16 cellular contexts compared by ENCODE assay signal in genomic region chr10:58515296-58515956, GRCh38. TPM values are rescaled to one million over a fixed set of nuclear protein-coding genes. Genes with fewer than 3 reads are reported as not detected.
DNase-seq lines count a peak whose midpoint lies in the region; ATAC-seq, FAIRE-seq and TF ChIP-seq lines count a peak whose summit lies in the region.
"Had no signal": no experiment of that assay in that cellular context is flagged by ENCODE, and none has a peak within 500 bp of the region (broad histone marks: within the 10 kb centered on the region; RNA-seq: fewer than 3 reads in every experiment).

No MANE protein-coding gene starts in this region.

- H3K9ac ChIP-seq in HepG2 (ENCODE audit: insufficient read depth, low read depth, low read length) = peak overlapping the region; percentile 36; the same call in 1 of the 2 replicates
- peak overlapping the region; percentile 90 for H3K9ac ChIP-seq in mesenchymal stem cell (ENCODE audit: low read length)

- H3K27me3 Mint-ChIP-seq in activated naive CD4-positive, alpha-beta T cell treated with anti-CD3 and anti-CD28 coated beads for 36 hours (ENCODE audit: low read depth) = peaks cover 42% of the 10 kb centered on the region

- no peaks in the 10 kb centered on the region for H3K36me3 Mint-ChIP-seq in activated naive CD4-positive, alpha-beta T cell treated with anti-CD3 and anti-CD28 coated beads for 36 hours (ENCODE audit: low read depth)

- H3K4me3 ChIP-seq in HepG2 (replicated peaks in 1 of 3; ENCODE audit: insufficient read depth in 1 of 3, low read depth in 2 of 3, low read length in 3 of 3) = no peak overlapping the region
- H3K4me3 ChIP-seq in right lobe of liver = no peak overlapping the region
- peak overlapping the region; percentile 80 for H3K4me3 ChIP-seq in choroid plexus epithelial cell (ENCODE audit: low read depth, low read length)
- H3K4me3 ChIP-seq in mesenchymal stem cell (ENCODE audit: insufficient read depth in 1 of 2, low read depth in 1 of 2, low read length in 2 of 2) = peak overlapping the region in 1 of 2 experiments; percentile 81

- 89% methylated on average over 4 of the region's 4 CpGs for WGBS in HepG2 (ENCODE audit: low lambda C conversion rate)
- WGBS in right lobe of liver (ENCODE audit: insufficient coverage, low coverage, low lambda C conversion rate, missing lambda C conversion rate) = 84% methylated on average over 4 of the region's 4 CpGs
- WGBS in mesenchymal stem cell = 96% methylated on average over 2 of the region's 4 CpGs

- no TSS peak for BruUV-seq in HepG2 (replicated peaks; lab: Mats Ljungman, UMichigan)

- ATAC-seq in HepG2 (no peak), right lobe of liver (no peak)
- ATAC-seq: activated T-cell treated with anti-CD3 and anti-CD28 coated beads, Interleukin-2, amount 50 U/mL, for 72 hours; effector memory CD8-positive, alpha-beta T cell; Panc1 had no signal

- in situ Hi-C loops in HepG2 (cut with HindIII; ENCODE audit: extremely low pct_ligation_motif_present, low pct_unique_long_range_greater_than_20kb) = loop anchor here (10.0 kb wide), 3 partner anchors 101 to 211 kb away; no protein-coding TSS in a partner anchor

- no peak overlapping the region for H3K4me3 Mint-ChIP-seq in activated naive CD4-positive, alpha-beta T cell treated with anti-CD3 and anti-CD28 coated beads for 36 hours
- H3K4me3 Mint-ChIP-seq: activated T-cell treated with anti-CD3 and anti-CD28 coated beads, Interleukin-2, amount 50 U/mL, for 72 hours; effector memory CD8-positive, alpha-beta T cell had no signal

- no peak overlapping the region for H3K4ac ChIP-seq in mesenchymal stem cell (ENCODE audit: low read depth in 1 of 2, low read length in 2 of 2)

- H3K27me3 ChIP-seq in HepG2 (ENCODE audit: control insufficient read depth in 1 of 2, insufficient read depth in 2 of 2, low read length in 2 of 2) (no peaks in the 10 kb centered on the region; a peak in 1 of 5 replicates), right lobe of liver (no peaks in the 10 kb centered on the region), mesenchymal stem cell (ENCODE audit: control insufficient read depth in 1 of 2, insufficient read depth in 1 of 2, low read length in 2 of 2) (no peaks in the 10 kb centered on the region)

- peaks cover 8% of the 10 kb centered on the region for H3K4me1 Mint-ChIP-seq in activated naive CD4-positive, alpha-beta T cell treated with anti-CD3 and anti-CD28 coated beads for 36 hours (ENCODE audit: low read depth)

- no peak overlapping the region for H3K14ac ChIP-seq in mesenchymal stem cell (ENCODE audit: low read length in 2 of 2)

- peak; percentile 4 for FAIRE-seq in HepG2 (lab: Jason Lieb, UNC)

- H3K4me2 ChIP-seq in HepG2 (ENCODE audit: low read depth, low read length) (peak overlapping the region; percentile 94), mesenchymal stem cell (ENCODE audit: low read length, poor library complexity, severe bottlenecking) (peak overlapping the region; percentile 54)

- CTCF ChIA-PET in HepG2 (lab: Yijun Ruan, JAX; ENCODE audit: low intra/inter-chr PET ratio, low total read pairs) = no interaction called here
- CTCF ChIA-PET in activated naive CD4-positive, alpha-beta T cell treated with anti-CD3 and anti-CD28 coated beads for 36 hours (lab: Charles Lee) = interaction anchor here (0.7 kb wide), 1 partner anchor 16 kb away, joined by 3 read pairs; no protein-coding TSS in a partner anchor

- H3K36me3 ChIP-seq in HepG2 (replicated peaks in 1 of 2; ENCODE audit: control insufficient read depth in 1 of 2, insufficient read depth in 2 of 2, low read length in 2 of 2) (no peaks in the 10 kb centered on the region), right lobe of liver (no peaks in the 10 kb centered on the region), mesenchymal stem cell (ENCODE audit: control insufficient read depth in 1 of 2, insufficient read depth in 2 of 2, low read depth in 1 of 2, low read length in 2 of 2) (peaks cover 0 to 10% of the 10 kb centered on the region in 2 experiments)

- no peaks in the 10 kb centered on the region for H3K9me3 ChIP-seq in HepG2 (ENCODE audit: low read length)
- H3K9me3 ChIP-seq in right lobe of liver = no peaks in the 10 kb centered on the region
- H3K9me3 ChIP-seq in mesenchymal stem cell (ENCODE audit: control insufficient read depth, low read length) = no peaks in the 10 kb centered on the region

- H3K79me2 ChIP-seq in HepG2 (ENCODE audit: insufficient read depth, low read length) = peaks cover 19% of the 10 kb centered on the region

- no peak overlapping the region for H2BK12ac ChIP-seq in mesenchymal stem cell (ENCODE audit: low read length in 2 of 2)

- H3K27ac ChIP-seq in HepG2 (ENCODE audit: extremely low read length, insufficient read depth, low read length) (no peak overlapping the region), right lobe of liver (no peak overlapping the region), mesenchymal stem cell (ENCODE audit: low read length, poor library complexity, severe bottlenecking) (peak overlapping the region; percentile 90)

- TF ChIP-seq POLR2A in HepG2 (IDR thresholded peaks at IDR 0.05; ENCODE audit: insufficient read depth in 1 of 2, low read depth in 2 of 2, low read length in 2 of 2) (no peak), right lobe of liver (IDR thresholded peaks at IDR 0.05) (no peak)

- H3K4me1 ChIP-seq in HepG2 (ENCODE audit: insufficient read depth, low read length) = peaks cover 33% of the 10 kb centered on the region
- H3K4me1 ChIP-seq in right lobe of liver = peaks cover 0 to 9% (median 0%) of the 10 kb centered on the region in 4 donors
- H3K4me1 ChIP-seq in mesenchymal stem cell (ENCODE audit: control insufficient read depth, insufficient read depth, low read depth, low read length) = peaks cover 9% of the 10 kb centered on the region

- H2AFZ ChIP-seq in HepG2 (ENCODE audit: low read length) (no peak overlapping the region), mesenchymal stem cell (ENCODE audit: low read depth, low read length) (no peak overlapping the region)

- H4K8ac ChIP-seq in mesenchymal stem cell (ENCODE audit: low read length) = no peak overlapping the region

- intact Hi-C loops in HepG2 (cut with micrococcal nuclease; ENCODE audit: unreplicated experiment) (no loop called here), right lobe of liver (cut with DNase I) (no loop called here)
- intact Hi-C loops in activated naive CD4-positive, alpha-beta T cell treated with anti-CD3 and anti-CD28 coated beads for 36 hours (cut with micrococcal nuclease) = loop anchor here (10.0 kb wide), 1 partner anchor 341 kb away; no protein-coding TSS in a partner anchor

- H4K20me1 ChIP-seq in HepG2 (ENCODE audit: insufficient read depth, low read length) = no peaks in the 10 kb centered on the region

- H2AK5ac ChIP-seq in mesenchymal stem cell (ENCODE audit: low read length, severe bottlenecking) = peak overlapping the region; percentile 74

- no peak overlapping the region for H3K18ac ChIP-seq in mesenchymal stem cell (ENCODE audit: low read depth in 1 of 2, low read length in 2 of 2)

- DNase-seq in HepG2 (ENCODE audit: low spot score) (no peak), right lobe of liver (no peak), choroid plexus epithelial cell (ENCODE audit: low read depth) (no peak), mesenchymal stem cell (no peak), middle frontal gyrus (ENCODE audit: extremely low spot score, low spot score) (no peak), NCI-H187 treated with DMSO at 0.1 percent for 48 hours (lab: John Stamatoyannopoulos, UW) (no peak)
- DNase-seq in activated naive CD4-positive, alpha-beta T cell treated with anti-CD3 and anti-CD28 coated beads for 36 hours = no peak
- DNase-seq in activated CD4-positive, CD25-positive, alpha-beta regulatory T cell treated with anti-CD3 and anti-CD28 coated beads, Interleukin-2, amount 50 U/mL, for 72 hours = no peak
- DNase-seq: activated CD4-positive, alpha-beta T cell treated with anti-CD3 and anti-CD28 coated beads for 48 hours; activated T-cell treated with anti-CD3 and anti-CD28 coated beads, Interleukin-2, amount 50 U/mL, for 72 hours; AML-193; anterior cingulate cortex; effector memory CD8-positive, alpha-beta T cell; NCI-H526; T-helper 2 cell had no signal

- H3K79me1 ChIP-seq in mesenchymal stem cell (replicated peaks; ENCODE audit: low read length, poor library complexity, severe bottlenecking) = peaks cover 1% of the 10 kb centered on the region

- no peak overlapping the region for H3K23ac ChIP-seq in mesenchymal stem cell (ENCODE audit: low read length in 2 of 2)

- peak overlapping the region; percentile 83 for H2BK5ac ChIP-seq in mesenchymal stem cell (ENCODE audit: low read depth, low read length, poor library complexity, severe bottlenecking)

- no peaks in the 10 kb centered on the region for H3K9me3 Mint-ChIP-seq in activated naive CD4-positive, alpha-beta T cell treated with anti-CD3 and anti-CD28 coated beads for 36 hours
- H3K9me3 Mint-ChIP-seq: activated T-cell treated with anti-CD3 and anti-CD28 coated beads, Interleukin-2, amount 50 U/mL, for 72 hours; effector memory CD8-positive, alpha-beta T cell had no signal

- TF ChIP-seq CTCF in HepG2 (CRISPR knock-in tag; IDR thresholded peaks at IDR 0.05) (no peak), right lobe of liver (IDR thresholded peaks at IDR 0.05) (no peak), choroid plexus epithelial cell (conservative IDR thresholded peaks at IDR 0.05; ENCODE audit: low read depth, low read length) (no peak)

- no peak overlapping the region for H3K27ac Mint-ChIP-seq in activated naive CD4-positive, alpha-beta T cell treated with anti-CD3 and anti-CD28 coated beads for 36 hours
- H3K27ac Mint-ChIP-seq: activated T-cell treated with anti-CD3 and anti-CD28 coated beads, Interleukin-2, amount 50 U/mL, for 72 hours; effector memory CD8-positive, alpha-beta T cell had no signal

- no peak for TF ChIP-seq EP300 in HepG2 (IDR thresholded peaks at IDR 0.05; ENCODE audit: low read depth in 2 of 2, low read length in 2 of 2)
- TF ChIP-seq EP300 in HepG2 (CRISPR knock-in tag; IDR thresholded peaks at IDR 0.05; ENCODE audit: borderline replicate concordance) = no peak

- H4K91ac ChIP-seq in mesenchymal stem cell (ENCODE audit: low read length) = no peak overlapping the region

- no peak overlapping the region for H2BK15ac ChIP-seq in mesenchymal stem cell (ENCODE audit: low read depth, poor library complexity, severe bottlenecking)

- POLR2A ChIA-PET in HepG2 (lab: Yijun Ruan, JAX) = interaction anchor here (0.6 kb wide), 1 partner anchor 47 kb away, joined by 4 read pairs; no protein-coding TSS in a partner anchor

- no peak for TF ChIP-seq RAD21 in HepG2 (CRISPR knock-in tag; IDR thresholded peaks at IDR 0.05)

- no peak overlapping the region for H2BK120ac ChIP-seq in mesenchymal stem cell (ENCODE audit: low read depth, low read length)

RNA-seq across cellular contexts. Expression of gene BICC1, which starts 2.8 kb away (rescaled TPM):
- total RNA-seq in HepG2 (2016; rRNA removed; fragmentation: Illumina TruSeq; extraction: Trizol) = 0.15 and 0.18 TPM in 2 replicates
- not detected in 2 replicates for total RNA-seq in HepG2 (2016; cell fraction: cytosol; rRNA removed; fragmentation: Illumina TruSeq; extraction: Trizol; ENCODE audit: low read depth)
- total RNA-seq in HepG2 (2016; cell fraction: insoluble cytoplasmic fraction; rRNA removed; fragmentation: Illumina TruSeq; extraction: Trizol) = 0.16 and 0.28 TPM in 2 replicates
- total RNA-seq in HepG2 (2016; cell fraction: membrane; rRNA removed; fragmentation: Illumina TruSeq; extraction: Trizol) = 0.03 and 0.06 TPM in 2 replicates
- 0.13 and 0.40 TPM in 2 replicates for total RNA-seq in HepG2 (2016; cell fraction: nucleus; rRNA removed; fragmentation: Illumina TruSeq; extraction: Trizol)
- polyA plus RNA-seq in HepG2 (2011; rRNA removed) = 1.3 and 1.5 TPM in 2 replicates
- 0.98 and 1.2 TPM in 2 replicates for polyA plus RNA-seq in HepG2 (2011; cell fraction: cytosol; rRNA removed)
- polyA plus RNA-seq in HepG2 (2011; cell fraction: nucleus; rRNA removed) = 1.0 and 1.8 TPM in 2 replicates
- 2.1 and 4.0 TPM in 2 replicates for polyA plus RNA-seq in HepG2 (2012)
- not detected in 2 replicates for polyA plus RNA-seq in HepG2 (2016; cell fraction: cytosol; fragmentation: Illumina TruSeq; extraction: Trizol; ENCODE audit: low read depth)
- 0.14 and 0.22 TPM in 2 replicates for polyA plus RNA-seq in HepG2 (2016; cell fraction: insoluble cytoplasmic fraction; fragmentation: Illumina TruSeq; extraction: Trizol; ENCODE audit: low read depth)
- polyA plus RNA-seq in HepG2 (2016; cell fraction: membrane; fragmentation: Illumina TruSeq; extraction: Trizol; ENCODE audit: low read depth) = 0.05 and 0.06 TPM in 2 replicates
- polyA plus RNA-seq in HepG2 (2016; cell fraction: nucleus; fragmentation: Illumina TruSeq; extraction: Trizol; ENCODE audit: insufficient read depth, low read depth) = 0.11 TPM in 2 replicates
- 8.3 and 12.6 TPM in 2 replicates for polyA minus RNA-seq in HepG2 (2011; rRNA and poly(A)+ RNA removed; ENCODE audit: low replicate concordance)
- polyA minus RNA-seq in HepG2 (2011; cell fraction: cytosol; rRNA and poly(A)+ RNA removed) = 4.4 and 6.9 TPM in 2 replicates
- 10.0 and 10.9 TPM in 2 replicates for polyA minus RNA-seq in HepG2 (2011; cell fraction: nucleus; rRNA and poly(A)+ RNA removed)
- 1 to 10 TPM; 1.2 to 9.0 (median 2.3) TPM for total RNA-seq in right lobe of liver
- 4.7 TPM for polyA plus RNA-seq in mesenchymal stem cell (2013, experiment 1 of 2)
- polyA plus RNA-seq in mesenchymal stem cell (2013, experiment 2 of 2) = 5.0 TPM
- not detected for total RNA-seq in activated naive CD4-positive, alpha-beta T cell treated with anti-CD3 and anti-CD28 coated beads for 36 hours
- total RNA-seq: activated T-cell treated with anti-CD3 and anti-CD28 coated beads, Interleukin-2, amount 50 U/mL, for 72 hours had no signal
